Comparison of ENCODE assay signal across 11 cellular contexts in the genomic region with DNA sequence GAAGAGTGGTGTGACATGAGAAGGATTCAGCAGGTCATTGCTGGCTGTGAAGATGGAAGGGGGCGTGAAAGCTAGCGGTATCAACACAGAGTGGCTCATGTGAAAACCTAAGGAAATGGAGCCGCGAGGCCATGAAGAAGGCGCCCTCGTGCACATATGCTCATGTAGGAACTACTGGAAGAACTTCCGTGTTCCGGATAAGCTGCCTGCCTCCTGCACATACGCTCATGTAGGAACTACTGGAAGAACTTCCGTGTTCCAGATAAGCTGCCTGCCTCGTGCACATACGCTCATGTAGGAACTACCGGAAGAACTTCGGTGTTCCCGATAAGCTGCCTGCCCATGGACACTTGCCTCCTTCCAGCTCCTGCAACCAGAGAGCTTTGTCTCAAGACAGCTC.
"Had no signal": no experiment of that assay in that cellular context is flagged by ENCODE, and none has a peak within 500 bp of the region (broad histone marks: within the 10 kb centered on the region; RNA-seq: fewer than 3 reads in every experiment).

No MANE protein-coding gene starts in this region.

- ATAC-seq: HCT116 had no signal

- H3K36me3 ChIP-seq: HAP-1 had no signal

- FAIRE-seq: H54 had no signal

- H3K9me3 ChIP-seq: HAP-1 had no signal

- DNase-seq: GM23248, GOT3, HFFc6, IMR-90, Karpas-422, KBM-7 had no signal

- H3K27ac ChIP-seq: GM23248, HL-60, KMS-11 had no signal

- H3K4me3 ChIP-seq: GM23248, HAP-1 had no signal
